12 cellular contexts compared by ENCODE assay signal in the genomic region with DNA sequence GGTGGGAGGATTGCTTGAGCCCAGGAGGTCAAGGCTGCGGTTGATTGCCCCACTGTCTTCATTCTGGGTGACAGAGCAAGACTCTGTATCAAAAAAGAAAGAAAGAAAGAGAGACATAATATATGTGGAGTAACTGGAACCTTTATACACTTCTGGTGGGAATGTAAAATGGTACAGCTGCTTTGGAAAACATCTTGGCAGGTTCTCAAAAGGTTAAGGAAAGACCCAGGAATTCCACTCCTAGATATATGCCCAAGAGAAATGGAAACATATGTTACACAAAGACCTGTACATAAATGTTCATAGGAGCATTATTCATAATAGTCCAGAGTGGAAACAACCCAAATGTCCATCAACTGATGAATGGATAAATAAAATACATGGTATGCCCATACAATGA.
"Had no signal": no experiment of that assay in that cellular context is flagged by ENCODE, and none has a peak within 500 bp of the region (broad histone marks: within the 10 kb centered on the region; RNA-seq: fewer than 3 reads in every experiment).

No MANE protein-coding gene starts in this region.

- H3K9me3 ChIP-seq: esophagus squamous epithelium, right atrium auricular region, tibial nerve had no signal

- H3K36me3 ChIP-seq: esophagus squamous epithelium, right atrium auricular region, tibial nerve had no signal

- ATAC-seq: activated naive CD4-positive, alpha-beta T cell treated with anti-CD3 and anti-CD28 coated beads, Interleukin-2, amount 50 U/mL, for 72 hours had no signal

- H3K4me3 ChIP-seq: esophagus squamous epithelium, right atrium auricular region, skin epidermis, tibial nerve had no signal

- H3K27ac ChIP-seq: esophagus squamous epithelium, right atrium auricular region, skin epidermis had no signal

- H3K27me3 ChIP-seq: esophagus squamous epithelium, right atrium auricular region, tibial nerve had no signal

- DNase-seq: activated CD4-positive, alpha-beta T cell treated with anti-CD3 and anti-CD28 coated beads, Interleukin-2, amount 50 U/mL, for 1 hour; activated CD4-positive, CD25-positive, alpha-beta regulatory T cell; esophagus squamous epithelium; hippocampal formation; kidney glomerular epithelial cell; naive B cell; posterior cingulate gyrus; T-helper 2 cell had no signal
